ENCODE assay signal across 29 cellular contexts in genomic region chr7:130831322-130831721, GRCh38.
"Had no signal": no experiment of that assay in that cellular context is flagged by ENCODE, and none has a peak within 500 bp of the region (broad histone marks: within the 10 kb centered on the region; RNA-seq: fewer than 3 reads in every experiment).

No MANE protein-coding gene starts in this region.

- H3K27ac ChIP-seq: adrenal gland, body of pancreas, brain microvascular endothelial cell, breast epithelium, VCaP had no signal

- H3K4me1 ChIP-seq: adrenal gland, body of pancreas, breast epithelium had no signal

- DNase-seq: activated B cell treated with CpG ODN at 0.5 μM for 24 hours; activated CD4-positive, alpha-beta memory T cell treated with anti-CD3 and anti-CD28 coated beads for 36 hours; activated CD4-positive, alpha-beta T cell treated with anti-CD3 and anti-CD28 coated beads for 4 hours; activated CD4-positive, alpha-beta T cell treated with anti-CD3 and anti-CD28 coated beads, Interleukin-2, amount 50 U/mL, for 1 hour; activated CD4-positive, alpha-beta T cell treated with anti-CD3 and anti-CD28 coated beads, Interleukin-2, amount 50 U/mL, for 4 hours; activated CD4-positive, CD25-positive, alpha-beta regulatory T cell treated with anti-CD3 and anti-CD28 coated beads, Interleukin-2, amount 50 U/mL, for 72 hours; activated CD8-positive, alpha-beta memory T cell treated with anti-CD3 and anti-CD28 coated beads, Interleukin-2, amount 50 U/mL, for 4 hours; activated CD8-positive, alpha-beta T cell treated with anti-CD3 and anti-CD28 coated beads for 36 hours; activated effector memory CD4-positive, alpha-beta T cell treated with anti-CD3 and anti-CD28 coated beads, Interleukin-2, amount 50 U/mL, for 16 hours; activated gamma-delta T cell treated with Interleukin-2 at 50 U/mL for 16 hours; activated naive CD4-positive, alpha-beta T cell; activated naive CD4-positive, alpha-beta T cell treated with anti-CD3 and anti-CD28 coated beads for 36 hours; activated naive CD4-positive, alpha-beta T cell treated with anti-CD3 and anti-CD28 coated beads, Interleukin-2, amount 50 U/mL, for 16 hours; activated naive CD8-positive, alpha-beta T cell treated with anti-CD3 and anti-CD28 coated beads for 36 hours; activated T-cell treated with anti-CD3 and anti-CD28 coated beads for 4 hours; activated T-cell treated with anti-CD3 and anti-CD28 coated beads, Interleukin-2, amount 50 U/mL, for 1 hour; activated T-cell treated with anti-CD3 and anti-CD28 coated beads, Interleukin-2, amount 50 U/mL, for 4 hours; adrenal gland; amniotic stem cell; aorta; body of pancreas; brain microvascular endothelial cell; T-cell; T-helper 17 cell; T1000 had no signal

- H3K36me3 ChIP-seq: adrenal gland, brain microvascular endothelial cell, breast epithelium had no signal

- ATAC-seq: activated naive CD4-positive, alpha-beta T cell treated with anti-CD3 and anti-CD28 coated beads, Interleukin-2, amount 50 U/mL, for 72 hours; activated T-cell treated with anti-CD3 and anti-CD28 coated beads, Interleukin-2, amount 50 U/mL, for 4 hours; activated T-helper 17 cell treated with anti-CD3 and anti-CD28 coated beads, Interleukin-2, amount 50 U/mL, for 72 hours; T-cell; T-helper 17 cell had no signal

- H3K27me3 ChIP-seq: adrenal gland, body of pancreas, brain microvascular endothelial cell, breast epithelium had no signal

- H3K9me3 ChIP-seq: adrenal gland, body of pancreas had no signal

- H3K4me3 ChIP-seq: adrenal gland, body of pancreas, breast epithelium had no signal
